Comparison of ENCODE assay signal across 10 cellular contexts in genomic region chr22:38204784-38205183, GRCh38. TPM values are rescaled to one million over a fixed set of nuclear protein-coding genes. Genes with fewer than 3 reads are reported as not detected.
DNase-seq lines count a peak whose midpoint lies in the region; ATAC-seq, FAIRE-seq and TF ChIP-seq lines count a peak whose summit lies in the region.
"Had no signal": no experiment of that assay in that cellular context is flagged by ENCODE, and none has a peak within 500 bp of the region (broad histone marks: within the 10 kb centered on the region; RNA-seq: fewer than 3 reads in every experiment).

No MANE protein-coding gene starts in this region.

- no peak overlapping the region for H2AFZ ChIP-seq in endothelial cell of umbilical vein (ENCODE audit: low read depth, low read length)
- H2AFZ ChIP-seq: parathyroid adenoma had no signal

- ATAC-seq in stimulated activated memory B cell treated with anti-CD40 and anti-IgM and Interleukin-4, amounts not matched to agents 10 μg/mL and 1 μg/mL and 100 μg/mL, for 72 hours: peak; percentile 56
- no peak for ATAC-seq in activated CD4-positive, CD25-positive, alpha-beta regulatory T cell treated with anti-CD3 and anti-CD28 coated beads, Interleukin-2, amount 50 U/mL, for 24 hours

- peak overlapping the region; percentile 98 for H3K9ac ChIP-seq in endothelial cell of umbilical vein (replicated peaks; ENCODE audit: extremely low read depth, insufficient read depth, low read length)
- H3K9ac ChIP-seq: parathyroid adenoma had no signal

- no peak for TF ChIP-seq POLR2A in Peyer's patch (IDR thresholded peaks at IDR 0.05)
- no peak for TF ChIP-seq POLR2A in endothelial cell of umbilical vein (IDR thresholded peaks at IDR 0.05; ENCODE audit: low read depth, low read length)

- no peaks in the 10 kb centered on the region for H3K27me3 Mint-ChIP-seq in stimulated activated memory B cell treated with anti-CD40 and anti-IgM and Interleukin-4, amounts not matched to agents 10 μg/mL and 1 μg/mL and 100 μg/mL, for 72 hours

- peak overlapping the region; percentile 69 for H3K4me2 ChIP-seq in endothelial cell of umbilical vein (ENCODE audit: insufficient read depth, low read length)

- H3K4me3 ChIP-seq in Peyer's patch (no peak overlapping the region), endothelial cell of umbilical vein (replicated peaks in 1 of 3; ENCODE audit: insufficient read depth in 1 of 3, low read depth in 1 of 3, low read length in 3 of 3) (peak overlapping the region in 1 of 3 experiments; percentile 87)

- peak; percentile 61 for DNase-seq in GM13977 (ENCODE audit: low spot score)
- peak in 2 of 3 donors; percentile 73 for DNase-seq in Peyer's patch
- DNase-seq in endothelial cell of umbilical vein (ENCODE audit: low read depth, low spot score): no peak
- no peak for DNase-seq in NCI-H1092 treated with DMSO at 0.1 percent for 48 hours (lab: John Stamatoyannopoulos, UW)
- DNase-seq in NCI-H510A treated with DMSO at 0.1 percent for 48 hours (lab: John Stamatoyannopoulos, UW): no peak
- no peak for DNase-seq in NCI-H2107 treated with DMSO at 0.1 percent for 48 hours (lab: John Stamatoyannopoulos, UW; ENCODE audit: unreplicated experiment)
- DNase-seq: NCI-H2171 treated with DMSO at 0.1 percent for 48 hours had no signal

- H3K9me3 Mint-ChIP-seq in stimulated activated memory B cell treated with anti-CD40 and anti-IgM and Interleukin-4, amounts not matched to agents 10 μg/mL and 1 μg/mL and 100 μg/mL, for 72 hours: no peaks in the 10 kb centered on the region

- no TSS peak for BruUV-seq in endothelial cell of umbilical vein (replicated peaks; lab: Mats Ljungman, UMichigan)

- H3K9me1 ChIP-seq in endothelial cell of umbilical vein (replicated peaks; ENCODE audit: control insufficient read depth, extremely low read depth, insufficient read depth, low read length): no peaks in the 10 kb centered on the region

- H3K4me1 ChIP-seq in Peyer's patch: peaks cover 0 to 19% (median 13%) of the 10 kb centered on the region in 4 donors
- H3K4me1 ChIP-seq in endothelial cell of umbilical vein (ENCODE audit: control insufficient read depth, extremely low read depth, insufficient read depth, low read length): peaks cover 24% of the 10 kb centered on the region
- H3K4me1 ChIP-seq: parathyroid adenoma had no signal

- H3K79me2 ChIP-seq in endothelial cell of umbilical vein (ENCODE audit: control insufficient read depth, insufficient read depth, low read length): peaks cover 73% of the 10 kb centered on the region

- in situ Hi-C loops in GM13977 (cut with MboI; ENCODE audit: low pct_unique_long_range_greater_than_20kb, low sequenced_read_pairs, unreplicated experiment): no loop called here

- H3K36me3 ChIP-seq in Peyer's patch (no peaks in the 10 kb centered on the region), endothelial cell of umbilical vein (ENCODE audit: control insufficient read depth in 2 of 2, extremely low read depth in 1 of 2, insufficient read depth in 2 of 2, low read length in 2 of 2) (peaks cover 5 to 8% of the 10 kb centered on the region in 2 experiments)

- H3K27me3 ChIP-seq in Peyer's patch (no peaks in the 10 kb centered on the region), endothelial cell of umbilical vein (ENCODE audit: control insufficient read depth in 2 of 2, insufficient read depth in 2 of 2, low read length in 2 of 2) (no peaks in the 10 kb centered on the region)

- H3K4me3 Mint-ChIP-seq in stimulated activated memory B cell treated with anti-CD40 and anti-IgM and Interleukin-4, amounts not matched to agents 10 μg/mL and 1 μg/mL and 100 μg/mL, for 72 hours: no peak overlapping the region

- no peaks in the 10 kb centered on the region for H3K9me3 ChIP-seq in Peyer's patch
- H3K9me3 ChIP-seq in endothelial cell of umbilical vein (replicated peaks; ENCODE audit: control insufficient read depth, insufficient read depth, low read length): no peaks in the 10 kb centered on the region

- H3K4me1 Mint-ChIP-seq in stimulated activated memory B cell treated with anti-CD40 and anti-IgM and Interleukin-4, amounts not matched to agents 10 μg/mL and 1 μg/mL and 100 μg/mL, for 72 hours: peaks cover 55% of the 10 kb centered on the region

- FAIRE-seq in endothelial cell of umbilical vein (lab: Jason Lieb, UNC): no peak

- H4K20me1 ChIP-seq in endothelial cell of umbilical vein (replicated peaks; ENCODE audit: control insufficient read depth, extremely low read depth, insufficient read depth, low read length): no peaks in the 10 kb centered on the region

- H3K36me3 Mint-ChIP-seq in stimulated activated memory B cell treated with anti-CD40 and anti-IgM and Interleukin-4, amounts not matched to agents 10 μg/mL and 1 μg/mL and 100 μg/mL, for 72 hours: no peaks in the 10 kb centered on the region

- TF ChIP-seq CTCF in GM13977 (IDR thresholded peaks at IDR 0.05; ENCODE audit: extremely low read depth, insufficient read depth, missing control alignments) (no peak), Peyer's patch (IDR thresholded peaks at IDR 0.05) (no peak), endothelial cell of umbilical vein (IDR thresholded peaks at IDR 0.05; ENCODE audit: extremely low read depth in 1 of 2, insufficient read depth in 1 of 2, low read depth in 1 of 2, low read length in 2 of 2) (no peak)

- POLR2A ChIA-PET in endothelial cell of umbilical vein (lab: Charles Lee): interaction anchor here (0.6 to 1.8 kb wide), 3 partner anchors 13 to 90 kb away, joined by 3 to 6 read pairs (median 3); no protein-coding TSS in a partner anchor

- intact Hi-C loops in endothelial cell of umbilical vein (cut with micrococcal nuclease): no loop called here

- CTCF ChIA-PET in endothelial cell of umbilical vein (lab: Charles Lee): interaction anchor here (0.6 to 4.3 kb wide), 9 partner anchors 15 to 152 kb away, joined by 3 to 42 read pairs (median 6); no protein-coding TSS in a partner anchor

- H3K27ac ChIP-seq in Peyer's patch (peak overlapping the region; percentile 89 to 95 (median 94)), endothelial cell of umbilical vein (ENCODE audit: insufficient read depth, low read depth, low read length) (peak overlapping the region; percentile 92)
- H3K27ac ChIP-seq: parathyroid adenoma had no signal

- peak overlapping the region; percentile 16 for H3K27ac Mint-ChIP-seq in stimulated activated memory B cell treated with anti-CD40 and anti-IgM and Interleukin-4, amounts not matched to agents 10 μg/mL and 1 μg/mL and 100 μg/mL, for 72 hours

- dilution Hi-C loops in endothelial cell of umbilical vein (cut with MboI; ENCODE audit: extremely low pct_ligation_motif_present, low sequenced_read_pairs): no loop called here

TF ChIP-seq in endothelial cell of umbilical vein, 7 proteins besides CTCF, POLR2A, EP300 and RAD21:
- no peak for TF ChIP-seq EZH2 (IDR thresholded peaks at IDR 0.05; ENCODE audit: borderline replicate concordance, low read depth, low read length, severe bottlenecking)
- TF ChIP-seq POLR2AphosphoS5 (IDR thresholded peaks at IDR 0.05; ENCODE audit: insufficient read depth, low read depth, low read length): peak; percentile 10

RNA-seq across cellular contexts. Expression of gene MAFF, which starts 3.0 kb away (rescaled TPM):
- 10 to 100 TPM in 2 of 4 donors, 1 to 10 TPM in 2; 5.1 to 14.2 (median 12.0) TPM for total RNA-seq in Peyer's patch
- 59.5 and 61.2 TPM in 2 replicates for total RNA-seq in endothelial cell of umbilical vein
- 29.0 and 30.5 TPM in 2 replicates for polyA plus RNA-seq in endothelial cell of umbilical vein
- polyA plus RNA-seq in endothelial cell of umbilical vein (2011; cell fraction: cytosol; rRNA removed): 30.6 and 35.8 TPM in 2 replicates
- 23.2 and 24.2 TPM in 2 replicates for polyA plus RNA-seq in endothelial cell of umbilical vein (2011; cell fraction: nucleus; rRNA removed)
- polyA plus RNA-seq in endothelial cell of umbilical vein (2012): 43.3 and 46.8 TPM in 2 replicates
- polyA minus RNA-seq in endothelial cell of umbilical vein: 16.2 and 18.6 TPM in 2 replicates
- polyA minus RNA-seq in endothelial cell of umbilical vein (2011; cell fraction: cytosol; rRNA and poly(A)+ RNA removed): 6.8 TPM
- polyA minus RNA-seq in endothelial cell of umbilical vein (2011; cell fraction: nucleus; rRNA and poly(A)+ RNA removed): 10.8 and 23.0 TPM in 2 replicates

RNA-seq across cellular contexts. Expression of gene PLA2G6, which starts 23.2 kb away (rescaled TPM):
- total RNA-seq in Peyer's patch (100 to 1,000 TPM in 1 of 4 donors, 10 to 100 TPM in 3; 19.3 to 102 (median 60.6) TPM), endothelial cell of umbilical vein (10.3 and 11.1 TPM in 2 replicates)
- 6.6 and 9.9 TPM in 2 replicates for polyA plus RNA-seq in endothelial cell of umbilical vein
- polyA plus RNA-seq in endothelial cell of umbilical vein (2011; cell fraction: cytosol; rRNA removed): 1.8 and 3.7 TPM in 2 replicates
- 62.1 and 69.2 TPM in 2 replicates for polyA plus RNA-seq in endothelial cell of umbilical vein (2011; cell fraction: nucleus; rRNA removed)
- 2.9 and 4.7 TPM in 2 replicates for polyA plus RNA-seq in endothelial cell of umbilical vein (2012)
- polyA minus RNA-seq in endothelial cell of umbilical vein: 16.0 and 17.4 TPM in 2 replicates
- 7.0 TPM for polyA minus RNA-seq in endothelial cell of umbilical vein (2011; cell fraction: cytosol; rRNA and poly(A)+ RNA removed)
- 19.5 and 21.1 TPM in 2 replicates for polyA minus RNA-seq in endothelial cell of umbilical vein (2011; cell fraction: nucleus; rRNA and poly(A)+ RNA removed)

Comparison
In these comparisons a context has a peak if more than half of its experiments do, and no peak if none do; other contexts are left out.
1. DNase-seq: peak in GM13977 (single experiment) and Peyer's patch (2 of 3); none in endothelial cell of umbilical vein (single experiment), NCI-H1092 treated with DMSO at 0.1 percent for 48 hours (single experiment), NCI-H510A treated with DMSO at 0.1 percent for 48 hours (single experiment) and NCI-H2107 treated with DMSO at 0.1 percent for 48 hours (single experiment).